14 cellular contexts compared by ENCODE assay signal in the genomic region with DNA sequence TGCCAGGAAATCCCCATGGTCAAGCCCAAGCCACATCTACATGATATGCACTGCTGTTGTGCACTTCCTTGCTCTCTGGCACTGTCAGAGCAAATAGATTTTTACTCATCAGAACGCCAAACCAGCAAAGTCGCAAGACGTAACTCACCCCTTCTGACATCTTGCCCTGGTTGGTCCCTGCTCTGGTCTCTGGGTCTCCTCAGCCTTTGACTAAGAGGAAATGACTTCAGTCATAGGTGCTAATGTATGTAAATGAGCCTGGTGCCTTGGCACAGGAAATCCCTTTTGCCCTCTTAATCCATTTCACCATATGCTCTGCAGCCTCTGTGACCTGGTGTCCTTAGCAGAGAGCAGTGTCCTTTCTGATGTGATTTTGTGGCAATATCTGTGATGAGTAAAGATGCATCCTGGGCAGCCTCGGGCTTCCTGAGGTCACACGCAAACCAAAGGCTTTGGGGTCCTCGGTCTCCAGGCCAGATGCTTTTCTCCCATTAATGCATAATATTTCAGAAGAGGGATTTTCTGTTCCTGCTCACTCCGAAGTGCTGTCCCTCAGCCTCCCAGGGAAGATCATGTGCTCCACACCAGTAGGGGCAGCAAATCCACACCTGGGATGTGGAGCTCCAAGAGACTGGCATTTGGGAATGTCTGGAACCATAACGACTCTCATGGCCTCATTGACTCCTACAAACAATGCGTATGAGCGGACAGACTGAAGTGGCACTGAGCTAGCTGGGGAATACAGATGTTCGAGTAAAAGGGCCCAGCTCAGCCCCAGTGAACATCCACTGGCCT.
A peak's percentile ranks its signal among the peaks of the same experiment; 100 is the strongest.
DNase-seq lines count a peak whose midpoint lies in the region; ATAC-seq, FAIRE-seq and TF ChIP-seq lines count a peak whose summit lies in the region.
"Had no signal": no experiment of that assay in that cellular context is flagged by ENCODE, and none has a peak within 500 bp of the region (broad histone marks: within the 10 kb centered on the region; RNA-seq: fewer than 3 reads in every experiment).

No MANE protein-coding gene starts in this region.

- H3K79me1 ChIP-seq in H1 (ENCODE audit: low read depth, low read length), result no peaks in the 10 kb centered on the region

- RAD21 ChIA-PET in HCT116 (lab: Charles Lee; ENCODE audit: low non-redundant PET in 1 of 2, low total read pairs in 2 of 2, uncharacterized antibody in 2 of 2, unreplicated experiment in 2 of 2), result no interaction called here

- H2AK5ac ChIP-seq in H1 (ENCODE audit: low read depth, low read length), result no peak overlapping the region

- H3K4ac ChIP-seq in H1 (replicated peaks; ENCODE audit: insufficient read length, low read depth, low read length), result no peak overlapping the region

- H3K36me3 ChIP-seq in HepG2 (replicated peaks in 1 of 2; ENCODE audit: control insufficient read depth in 1 of 2, insufficient read depth in 2 of 2, low read length in 2 of 2), result no peaks in the 10 kb centered on the region
- no peaks in the 10 kb centered on the region for H3K36me3 ChIP-seq in right lobe of liver
- H3K36me3 ChIP-seq in HCT116 (ENCODE audit: control insufficient read depth in 1 of 2, insufficient read depth in 2 of 2, low read length in 2 of 2), result no peaks in the 10 kb centered on the region
- H3K36me3 ChIP-seq in H1 (ENCODE audit: control insufficient read depth in 2 of 4, insufficient read depth in 4 of 4, low read length in 3 of 4), result no peaks in the 10 kb centered on the region

- H2AFZ ChIP-seq in HepG2 (ENCODE audit: low read length) (no peak overlapping the region), HCT116 (ENCODE audit: low read depth, low read length, poor library complexity, severe bottlenecking) (no peak overlapping the region), H1 (ENCODE audit: low read length) (no peak overlapping the region)

- peak; percentile 25; the same call in 1 of the 2 replicates for TF ChIP-seq CTCF in HepG2 (CRISPR knock-in tag; IDR thresholded peaks at IDR 0.05)
- TF ChIP-seq CTCF in right lobe of liver (IDR thresholded peaks at IDR 0.05), result no peak
- 0 out of 6 replicates have a peak, but pooled peaks of 2 of the 3 experiments have one; percentile 11 to 19 for TF ChIP-seq CTCF in HCT116 (IDR thresholded peaks at IDR 0.05 in 2 of 3, conservative IDR thresholded peaks at IDR 0.05 in 1 of 3; ENCODE audit: borderline replicate concordance in 1 of 3, insufficient read depth in 1 of 3, low read depth in 2 of 3, low read length in 2 of 3)
- peak in 2 of 3 experiments; percentile 33 to 39; a peak in 2 of 4 replicates for TF ChIP-seq CTCF in H1 (IDR thresholded peaks at IDR 0.05; ENCODE audit: control extremely low read depth in 1 of 3, insufficient read depth in 1 of 3, low read depth in 1 of 3, low read length in 3 of 3)
- TF ChIP-seq CTCF in coronary artery (IDR thresholded peaks at IDR 0.05), result no peak

- CTCF ChIA-PET in HepG2 (lab: Yijun Ruan, JAX; ENCODE audit: low intra/inter-chr PET ratio, low total read pairs), result no interaction called here
- CTCF ChIA-PET in HCT116 (lab: Charles Lee), result no interaction called here
- CTCF ChIA-PET in H1 (lab: Charles Lee; ENCODE audit: partially characterized antibody), result interaction anchor here (0.5 to 1.6 kb wide), 7 partner anchors 14 to 795 kb away, joined by 3 to 6 read pairs (median 3); no protein-coding TSS in a partner anchor
- CTCF ChIA-PET in activated CD8-positive, alpha-beta memory T cell treated with anti-CD3 and anti-CD28 coated beads, Interleukin-2, amount 10 ng/mL, durations not matched to agents 7 days and 5 days (lab: Charles Lee), result no interaction called here

- peaks cover 0 to 13% of the 10 kb centered on the region in 2 experiments; a peak in 2 of 5 replicates for H3K27me3 ChIP-seq in HepG2 (ENCODE audit: control insufficient read depth in 1 of 2, insufficient read depth in 2 of 2, low read length in 2 of 2)
- H3K27me3 ChIP-seq in right lobe of liver, result no peaks in the 10 kb centered on the region
- H3K27me3 ChIP-seq in HCT116 (ENCODE audit: insufficient read depth, low read length), result no peaks in the 10 kb centered on the region; the same call in none of the 2 replicates
- no peaks in the 10 kb centered on the region for H3K27me3 ChIP-seq in H1 (replicated peaks in 1 of 4; ENCODE audit: control insufficient read depth in 3 of 4, extremely low read depth in 1 of 4, insufficient read depth in 3 of 4, low read length in 3 of 4)

- peak overlapping the region; percentile 96 for H2BK20ac ChIP-seq in H1 (ENCODE audit: low read length)

- peak; percentile 73 for ATAC-seq in HepG2
- ATAC-seq in right lobe of liver, result no peak
- no peak for ATAC-seq in HCT116
- no peak for ATAC-seq in activated CD8-positive, alpha-beta memory T cell treated with anti-CD3 and anti-CD28 coated beads, Interleukin-2, amount 10 ng/mL, durations not matched to agents 7 days and 5 days

- H3K9me2 ChIP-seq in HCT116 (ENCODE audit: insufficient read depth), result no peaks in the 10 kb centered on the region

- no peak overlapping the region for H3K4me3 ChIP-seq in HepG2 (replicated peaks in 1 of 3; ENCODE audit: insufficient read depth in 1 of 3, low read depth in 2 of 3, low read length in 3 of 3)
- H3K4me3 ChIP-seq in right lobe of liver, result no peak overlapping the region
- no peak overlapping the region for H3K4me3 ChIP-seq in HCT116 (replicated peaks in 1 of 2; ENCODE audit: low read depth in 1 of 2, low read length in 2 of 2)
- H3K4me3 ChIP-seq in H1 (ENCODE audit: extremely low read depth in 1 of 4, insufficient read depth in 2 of 4, low read depth in 3 of 4, low read length in 4 of 4), result no peak overlapping the region
- H3K4me3 ChIP-seq in coronary artery, result no peak overlapping the region

- no peak overlapping the region for H3K23ac ChIP-seq in H1 (ENCODE audit: insufficient read length)

- H3K4me1 ChIP-seq in HepG2 (ENCODE audit: insufficient read depth, low read length) (no peaks in the 10 kb centered on the region), right lobe of liver (no peaks in the 10 kb centered on the region), HCT116 (ENCODE audit: control insufficient read depth in 1 of 2, insufficient read depth in 2 of 2, low read length in 2 of 2) (no peaks in the 10 kb centered on the region), H1 (replicated peaks in 1 of 4; ENCODE audit: control insufficient read depth in 3 of 4, insufficient read depth in 4 of 4, low read length in 3 of 4) (peaks cover 0 to 12% (median 4%) of the 10 kb centered on the region in 4 experiments; a peak in 4 of 7 replicates)

- POLR2A ChIA-PET in HepG2 (lab: Yijun Ruan, JAX), result no interaction called here
- POLR2A ChIA-PET in HCT116 (lab: Charles Lee), result no interaction called here
- POLR2A ChIA-PET in H1 (lab: Charles Lee; ENCODE audit: partially characterized antibody), result no interaction called here

- peak overlapping the region; percentile 54 for H3K18ac ChIP-seq in H1 (ENCODE audit: extremely low read depth, low read length)

- H3K4me2 ChIP-seq in HepG2 (ENCODE audit: low read depth, low read length), result no peak overlapping the region
- H3K4me2 ChIP-seq in HCT116 (ENCODE audit: low read length), result no peak overlapping the region
- H3K4me2 ChIP-seq in H1 (ENCODE audit: insufficient read depth in 1 of 2, low read depth in 2 of 2, low read length in 2 of 2), result no peak overlapping the region
- H3K4me2 ChIP-seq: KMS-11 had no signal

- TF ChIP-seq EP300 in HepG2 (IDR thresholded peaks at IDR 0.05; ENCODE audit: low read depth in 2 of 2, low read length in 2 of 2), result no peak
- no peak for TF ChIP-seq EP300 in HepG2 (CRISPR knock-in tag; IDR thresholded peaks at IDR 0.05; ENCODE audit: borderline replicate concordance)
- no peak for TF ChIP-seq EP300 in H1 (IDR thresholded peaks at IDR 0.05; ENCODE audit: borderline replicate concordance in 1 of 2, low read depth in 2 of 2, low read length in 2 of 2)

- H3K27ac ChIP-seq in HepG2 (ENCODE audit: extremely low read length, insufficient read depth, low read length), result no peak overlapping the region
- H3K27ac ChIP-seq in right lobe of liver, result no peak overlapping the region
- no peak overlapping the region for H3K27ac ChIP-seq in HCT116 (ENCODE audit: low read depth, low read length)
- H3K27ac ChIP-seq in H1 (ENCODE audit: low read depth, low read length), result no peak overlapping the region
- no peak overlapping the region for H3K27ac ChIP-seq in coronary artery
- H3K27ac ChIP-seq: KMS-11 had no signal

- H3K9ac ChIP-seq in HepG2 (ENCODE audit: insufficient read depth, low read depth, low read length) (no peak overlapping the region), HCT116 (ENCODE audit: low read length) (no peak overlapping the region), H1 (replicated peaks in 1 of 4; ENCODE audit: extremely low read depth in 1 of 4, low read depth in 3 of 4, low read length in 3 of 4) (no peak overlapping the region; a peak in 1 of 7 replicates)
- H3K9ac ChIP-seq: KMS-11 had no signal

- H3K4me3 Mint-ChIP-seq in activated CD8-positive, alpha-beta memory T cell treated with anti-CD3 and anti-CD28 coated beads, Interleukin-2, amount 10 ng/mL, durations not matched to agents 7 days and 5 days, result no peak overlapping the region
- H3K4me3 Mint-ChIP-seq: CD4-positive, alpha-beta T cell had no signal

- no peak overlapping the region for H4K8ac ChIP-seq in H1 (ENCODE audit: extremely low read depth, insufficient read depth, low read length)

- no peaks in the 10 kb centered on the region for H3K9me3 ChIP-seq in HepG2 (ENCODE audit: low read length)
- no peaks in the 10 kb centered on the region for H3K9me3 ChIP-seq in right lobe of liver
- no peaks in the 10 kb centered on the region for H3K9me3 ChIP-seq in HCT116 (ENCODE audit: control insufficient read depth in 1 of 2, insufficient read depth in 1 of 2, low read depth in 1 of 2, low read length in 2 of 2)
- H3K9me3 ChIP-seq in H1 (ENCODE audit: insufficient read depth in 2 of 2, low read depth in 1 of 2, low read length in 1 of 2), result peaks cover 2 to 3% of the 10 kb centered on the region in 2 experiments; a peak in 1 of 4 replicates

- no peak overlapping the region for H2BK15ac ChIP-seq in H1 (ENCODE audit: low read length)

- no peaks in the 10 kb centered on the region for H3K4me1 Mint-ChIP-seq in activated CD8-positive, alpha-beta memory T cell treated with anti-CD3 and anti-CD28 coated beads, Interleukin-2, amount 10 ng/mL, durations not matched to agents 7 days and 5 days

- no peaks in the 10 kb centered on the region for H3K9me3 Mint-ChIP-seq in activated CD8-positive, alpha-beta memory T cell treated with anti-CD3 and anti-CD28 coated beads, Interleukin-2, amount 10 ng/mL, durations not matched to agents 7 days and 5 days (ENCODE audit: low read depth)
- H3K9me3 Mint-ChIP-seq: CD4-positive, alpha-beta T cell had no signal

- H2BK12ac ChIP-seq in H1 (ENCODE audit: low read depth, low read length), result peak overlapping the region; percentile 95; the same call in 1 of the 2 replicates

- no peaks in the 10 kb centered on the region for H3K23me2 ChIP-seq in H1 (ENCODE audit: low read depth, low read length)

- no peak overlapping the region for H3K14ac ChIP-seq in H1 (ENCODE audit: insufficient read length)

- TF ChIP-seq RAD21 in HepG2 (CRISPR knock-in tag; IDR thresholded peaks at IDR 0.05) (no peak), HCT116 (IDR thresholded peaks at IDR 0.05; ENCODE audit: low read depth) (no peak), H1 (IDR thresholded peaks at IDR 0.05 in 1 of 2, conservative IDR thresholded peaks at IDR 0.05 in 1 of 2; ENCODE audit: low read depth in 2 of 2, low read length in 2 of 2) (peak in 1 of 2 experiments; percentile 28; a peak in 1 of 4 replicates)

- H3K56ac ChIP-seq in H1 (replicated peaks; ENCODE audit: insufficient read length, low read depth, low read length), result no peak overlapping the region

- no peak overlapping the region for H3K27ac Mint-ChIP-seq in activated CD8-positive, alpha-beta memory T cell treated with anti-CD3 and anti-CD28 coated beads, Interleukin-2, amount 10 ng/mL, durations not matched to agents 7 days and 5 days
- H3K27ac Mint-ChIP-seq: CD4-positive, alpha-beta T cell had no signal

- H4K20me1 ChIP-seq in HepG2 (ENCODE audit: insufficient read depth, low read length) (no peaks in the 10 kb centered on the region), HCT116 (ENCODE audit: insufficient read depth) (no peaks in the 10 kb centered on the region; the same call in 1 of the 2 replicates), H1 (replicated peaks in 1 of 2; ENCODE audit: control insufficient read depth in 1 of 2, insufficient read depth in 2 of 2, low read length in 2 of 2) (no peaks in the 10 kb centered on the region)

- no peak for DNase-seq in HepG2 (ENCODE audit: low spot score)
- DNase-seq in right lobe of liver, result no peak
- DNase-seq in HCT116 (ENCODE audit: low read depth, low spot score), result no peak
- DNase-seq in H1 (ENCODE audit: low read depth in 1 of 2, low spot score in 2 of 2), result no peak
- DNase-seq in NAMALWA (ENCODE audit: low spot score), result no peak
- DNase-seq in coronary artery (ENCODE audit: low spot score), result no peak
- no peak for DNase-seq in activated CD8-positive, alpha-beta memory T cell treated with anti-CD3 and anti-CD28 coated beads, Interleukin-2, amount 10 ng/mL, durations not matched to agents 7 days and 5 days
- DNase-seq: ACHN; C1 segment of cervical spinal cord; CD4-positive, alpha-beta T cell; DMS79; H7 had no signal

- WGBS in HepG2 (ENCODE audit: low lambda C conversion rate), result 18% methylated on average over 11 of the region's 11 CpGs
- WGBS in right lobe of liver (ENCODE audit: insufficient coverage, low coverage, low lambda C conversion rate, missing lambda C conversion rate), result 61% methylated on average over 10 of the region's 11 CpGs
- 93% methylated on average over 11 of the region's 11 CpGs; no CpG with 5 or more reads in 1 of the 2 experiments for WGBS in H1 (ENCODE audit: extremely low coverage in 1 of 2, insufficient coverage in 1 of 2, insufficient read length in 1 of 2, insufficient replicate concordance in 2 of 2, low coverage in 1 of 2, low lambda C conversion rate in 2 of 2, missing lambda C conversion rate in 1 of 2), 2 experiments

- no peak overlapping the region for H4K91ac ChIP-seq in H1 (replicated peaks; ENCODE audit: insufficient read length, low read length)

- in situ Hi-C loops in HepG2 (cut with HindIII; ENCODE audit: extremely low pct_ligation_motif_present, low pct_unique_long_range_greater_than_20kb), result no loop called here

- H3K27me3 Mint-ChIP-seq in activated CD8-positive, alpha-beta memory T cell treated with anti-CD3 and anti-CD28 coated beads, Interleukin-2, amount 10 ng/mL, durations not matched to agents 7 days and 5 days, result no peaks in the 10 kb centered on the region

- H4K5ac ChIP-seq in H1 (ENCODE audit: insufficient read length, low read depth, low read length), result no peak overlapping the region

- H2BK5ac ChIP-seq in H1 (ENCODE audit: low read depth, low read length), result peak overlapping the region; percentile 60; the same call in 1 of the 2 replicates

- H2BK120ac ChIP-seq in H1 (replicated peaks; ENCODE audit: low read depth, low read length), result no peak overlapping the region

- FAIRE-seq in HepG2 (lab: Jason Lieb, UNC) (no peak), H1 (lab: Jason Lieb, UNC) (no peak)
- FAIRE-seq: GM12892 had no signal

- H3K79me2 ChIP-seq in HepG2 (ENCODE audit: insufficient read depth, low read length) (no peaks in the 10 kb centered on the region), HCT116 (ENCODE audit: insufficient read depth, low read length) (no peaks in the 10 kb centered on the region), H1 (ENCODE audit: control insufficient read depth in 1 of 2, insufficient read depth in 2 of 2, low read length in 2 of 2) (no peaks in the 10 kb centered on the region)

- TF ChIP-seq POLR2A in HepG2 (IDR thresholded peaks at IDR 0.05; ENCODE audit: insufficient read depth in 1 of 2, low read depth in 2 of 2, low read length in 2 of 2) (no peak), right lobe of liver (IDR thresholded peaks at IDR 0.05) (no peak), HCT116 (IDR thresholded peaks at IDR 0.05; ENCODE audit: borderline replicate concordance, extremely low read depth, insufficient read depth, insufficient read length) (no peak), H1 (IDR thresholded peaks at IDR 0.05; ENCODE audit: control extremely low read depth in 1 of 2, low read depth in 2 of 2, low read length in 2 of 2) (no peak)

- intact Hi-C loops in HepG2 (cut with micrococcal nuclease; ENCODE audit: unreplicated experiment) (no loop called here), right lobe of liver (cut with DNase I) (no loop called here), HCT116 (cut with micrococcal nuclease) (no loop called here)

- H3K36me3 Mint-ChIP-seq in activated CD8-positive, alpha-beta memory T cell treated with anti-CD3 and anti-CD28 coated beads, Interleukin-2, amount 10 ng/mL, durations not matched to agents 7 days and 5 days, result no peaks in the 10 kb centered on the region

- BruUV-seq in HepG2 (replicated peaks; lab: Mats Ljungman, UMichigan), result no TSS peak
- BruUV-seq in HCT116 (replicated peaks; lab: Mats Ljungman, UMichigan), result no TSS peak

Comparison
In these comparisons a context has a peak if more than half of its experiments do, and no peak if none do; other contexts are left out.
1. CTCF ChIP-seq: peak in HepG2 (single experiment), HCT116 (2 of 3) and H1 (2 of 3); none in right lobe of liver (0 of 4) and coronary artery (single experiment).